18 cellular contexts compared by ENCODE assay signal in genomic region chr19:37953125-37953524, GRCh38. TPM values are rescaled to one million over a fixed set of nuclear protein-coding genes. Genes with fewer than 3 reads are reported as not detected.
DNase-seq lines count a peak whose midpoint lies in the region; TF ChIP-seq lines count a peak whose summit lies in the region.
"Had no signal": no experiment of that assay in that cellular context is flagged by ENCODE, and none has a peak within 500 bp of the region (broad histone marks: within the 10 kb centered on the region; RNA-seq: fewer than 3 reads in every experiment).

No MANE protein-coding gene starts in this region.

- TF ChIP-seq CTCF in HFFc6 (IDR thresholded peaks at IDR 0.05), result no peak
- no peak for TF ChIP-seq CTCF in VCaP (conservative IDR thresholded peaks at IDR 0.05)

- no peaks in the 10 kb centered on the region for H3K9me3 ChIP-seq in iPS-20b (ENCODE audit: insufficient read depth, low read depth, low read length)
- H3K9me3 ChIP-seq: suprapubic skin had no signal

- peaks cover 28% of the 10 kb centered on the region for H3K36me3 Mint-ChIP-seq in HFFc6 (ENCODE audit: low read depth)

- peak overlapping the region; percentile 11; the same call in 1 of the 2 replicates for H3K9ac ChIP-seq in iPS-20b (ENCODE audit: low read depth, low read length)

- H3K36me3 ChIP-seq in iPS-20b (ENCODE audit: insufficient read depth, low read depth, low read length), result no peaks in the 10 kb centered on the region
- H3K36me3 ChIP-seq: suprapubic skin had no signal

- DNase-seq in HFFc6 (no peak), renal cortical epithelial cell (ENCODE audit: low read depth) (peak; percentile 79), cerebellar nuclear complex (lab: John Stamatoyannopoulos, UW) (no peak), NCI-H510A treated with DMSO at 0.1 percent for 48 hours (lab: John Stamatoyannopoulos, UW) (no peak), NAMALWA (ENCODE audit: low spot score) (no peak)
- no peak for DNase-seq in stimulated activated CD4-positive, alpha-beta T cell treated with anti-CD3 and anti-CD28 coated beads, Interleukin-2, amount 100 ng/mL, for 24 hours
- DNase-seq: activated naive CD4-positive, alpha-beta T cell treated with anti-CD3 and anti-CD28 coated beads, Interleukin-2, amount 50 U/mL, for 16 hours; effector CD4-positive, alpha-beta T cell; head of caudate nucleus; NCI-H2029; stimulated activated CD4-positive, alpha-beta T cell treated with anti-CD3 and anti-CD28 coated beads, Interleukin-4, amount 100 ng/mL, for 24 hours had no signal

- H3K4me1 Mint-ChIP-seq in HFFc6 (ENCODE audit: low read depth), result peaks cover 48% of the 10 kb centered on the region

- H3K27ac ChIP-seq in VCaP (peak overlapping the region; percentile 52), iPS-20b (ENCODE audit: low read length) (no peak overlapping the region)
- H3K27ac ChIP-seq: suprapubic skin had no signal

- peak overlapping the region; percentile 80; the same call in 1 of the 2 replicates for H3K27ac Mint-ChIP-seq in HFFc6

- H3K4me3 ChIP-seq in iPS-20b (ENCODE audit: low read length), result no peak overlapping the region
- H3K4me3 ChIP-seq: suprapubic skin had no signal

- no peaks in the 10 kb centered on the region for H3K9me3 Mint-ChIP-seq in HFFc6

- peak overlapping the region; percentile 44; the same call in 1 of the 2 replicates for H3K4me3 Mint-ChIP-seq in HFFc6

- H3K27me3 Mint-ChIP-seq in HFFc6 (ENCODE audit: insufficient read depth), result no peaks in the 10 kb centered on the region

- H3K4me1 ChIP-seq in iPS-20b (ENCODE audit: insufficient read depth, low read length), result peaks cover 16% of the 10 kb centered on the region; the same call in 1 of the 2 replicates

- H3K27me3 ChIP-seq in iPS-20b (ENCODE audit: insufficient read depth, low read length), result no peaks in the 10 kb centered on the region
- H3K27me3 ChIP-seq: suprapubic skin had no signal

RNA-seq across cellular contexts. Expression of gene SIPA1L3, which starts 46.1 kb away (rescaled TPM):
- 10 to 100 TPM; 34.0 to 46.7 (median 41.8) TPM for total RNA-seq in HFFc6 (2021; fragmentation: NEBNext Ultra II Directional; extraction: Animal tissue kit (Norgen Biotek cat#: 25700))
- total RNA-seq in renal cortical epithelial cell, result 40.3 and 77.2 TPM in 2 replicates

RNA-seq across cellular contexts. Expression of gene WDR87, which starts 46.7 kb away (rescaled TPM):
- total RNA-seq in HFFc6 (2021; fragmentation: NEBNext Ultra II Directional; extraction: Animal tissue kit (Norgen Biotek cat#: 25700)), result not detected
- not detected in 2 replicates for total RNA-seq in renal cortical epithelial cell
- total RNA-seq: fibroblast of lung, NCI-H460, omental fat pad, skeletal muscle tissue, suprapubic skin had no signal
